Comparison of ENCODE assay signal across 20 cellular contexts in the genomic region with DNA sequence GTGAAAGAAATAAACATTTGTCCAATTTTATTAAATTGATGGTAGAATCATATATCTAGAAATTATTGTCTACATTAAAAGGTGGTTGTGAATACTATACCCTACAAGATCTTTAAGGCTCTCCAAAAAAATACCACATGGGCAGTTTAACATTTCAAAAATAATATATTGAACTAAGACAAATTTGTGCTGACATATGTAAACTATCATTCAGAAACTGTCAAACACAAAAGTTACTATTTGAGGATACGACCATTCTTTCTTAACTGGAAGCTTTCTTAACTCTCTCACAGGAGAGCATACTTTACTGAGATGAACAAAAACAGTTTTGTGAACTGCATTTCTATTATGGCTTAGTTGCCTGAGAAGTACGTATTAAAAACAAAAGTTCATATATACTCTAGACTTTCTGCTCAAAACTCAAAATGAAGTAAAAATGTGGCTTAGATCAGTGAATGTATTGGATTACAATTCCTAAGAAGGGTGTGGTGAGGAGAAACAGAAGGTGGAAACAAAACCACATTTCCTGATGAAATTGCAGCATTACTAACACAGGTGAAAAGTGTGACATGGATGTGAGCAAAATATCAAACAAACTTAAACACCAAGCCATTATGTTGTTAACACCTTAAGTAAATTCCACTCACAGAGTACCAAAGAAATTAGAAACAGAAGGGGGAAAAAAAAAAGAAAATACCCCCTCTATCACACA.
DNase-seq lines count a peak whose midpoint lies in the region; ATAC-seq and TF ChIP-seq lines count a peak whose summit lies in the region.
"Had no signal": no experiment of that assay in that cellular context is flagged by ENCODE, and none has a peak within 500 bp of the region (broad histone marks: within the 10 kb centered on the region; RNA-seq: fewer than 3 reads in every experiment).

No MANE protein-coding gene starts in this region.

- H3K79me2 ChIP-seq in mammary epithelial cell (ENCODE audit: insufficient read depth, low read length) = no peaks in the 10 kb centered on the region

- in situ Hi-C loops in mammary epithelial cell (cut with MboI; ENCODE audit: low sequenced_read_pairs in 2 of 2) = no loop called here

- CTCF ChIA-PET in mammary epithelial cell (lab: Charles Lee; ENCODE audit: low non-redundant PET) = no interaction called here

- DNase-seq in AG20443 (ENCODE audit: low spot score) (peak; percentile 9), HT1080 (ENCODE audit: low read depth) (peak; percentile 10), mammary epithelial cell (peak; percentile 73), iris pigment epithelial cell (ENCODE audit: low read depth) (peak; percentile 21), GM19240 (ENCODE audit: insufficient read length, low spot score) (no peak), H4 (ENCODE audit: low spot score) (no peak), NCI-H748 treated with DMSO at 0.1 percent for 48 hours (lab: John Stamatoyannopoulos, UW) (no peak)
- DNase-seq: ACHN; activated CD4-positive, alpha-beta T cell treated with anti-CD3 and anti-CD28 coated beads for 36 hours; MV-4-11; NCI-H1694; NCI-H2171; NCI-H524; spleen; stimulated activated CD4-positive, alpha-beta T cell treated with anti-CD3 and anti-CD28 coated beads, Interleukin-2, amount 100 ng/mL, for 48 hours; stimulated activated naive CD4-positive, alpha-beta T cell; T-helper 2 cell had no signal

- 84% methylated on average over 2 of the region's 2 CpGs for WGBS in mammary epithelial cell (ENCODE audit: low coverage, missing lambda C conversion rate)

- H2AFZ ChIP-seq in mammary epithelial cell (ENCODE audit: low read depth, low read length) = peak overlapping the region; percentile 49

- no peaks in the 10 kb centered on the region for H3K27me3 ChIP-seq in mammary epithelial cell (ENCODE audit: insufficient read depth, low read length)
- H3K27me3 ChIP-seq: BLaER1 treated with 17β-estradiol and CSF1 and Interleukin-3, amounts not matched to agents 10 nM and 100 nM; neutrophil; spleen had no signal

- peak overlapping the region; percentile 65 for H3K27ac ChIP-seq in mammary epithelial cell (ENCODE audit: insufficient read depth, low read depth, low read length)
- H3K27ac ChIP-seq: BLaER1 treated with 17β-estradiol and CSF1 and Interleukin-3, amounts not matched to agents 10 nM and 100 nM; neutrophil; spleen had no signal

- H3K9ac ChIP-seq in mammary epithelial cell (ENCODE audit: insufficient read depth, low read length) = peak overlapping the region; percentile 37
- H3K9ac ChIP-seq: BLaER1 treated with 17β-estradiol and CSF1 and Interleukin-3, amounts not matched to agents 10 nM and 100 nM had no signal

- dilution Hi-C loops in mammary epithelial cell (cut with HindIII; ENCODE audit: low sequenced_read_pairs) = no loop called here

- ATAC-seq in HG03039 (IDR thresholded peaks at IDR 0.05; ENCODE audit: unreplicated experiment) = no peak
- ATAC-seq: activated CD4-positive, alpha-beta T cell treated with anti-CD3 and anti-CD28 coated beads for 36 hours had no signal

- intact Hi-C loops in mammary epithelial cell (cut with micrococcal nuclease) = no loop called here

- H3K4me1 ChIP-seq in mammary epithelial cell (ENCODE audit: insufficient read depth, low read length) = peaks cover 34% of the 10 kb centered on the region
- H3K4me1 ChIP-seq: spleen had no signal

- no peaks in the 10 kb centered on the region for H4K20me1 ChIP-seq in mammary epithelial cell (ENCODE audit: insufficient read depth, low read length)
- H4K20me1 ChIP-seq: BLaER1 treated with 17β-estradiol and CSF1 and Interleukin-3, amounts not matched to agents 10 nM and 100 nM had no signal

- BruUV-seq in mammary epithelial cell (replicated peaks; lab: Mats Ljungman, UMichigan) = no TSS peak

- no peaks in the 10 kb centered on the region for H3K36me3 ChIP-seq in mammary epithelial cell (ENCODE audit: insufficient read depth, low read length)
- H3K36me3 ChIP-seq: BLaER1 treated with 17β-estradiol and CSF1 and Interleukin-3, amounts not matched to agents 10 nM and 100 nM; neutrophil; spleen had no signal

- H3K9me3 ChIP-seq in mammary epithelial cell (replicated peaks; ENCODE audit: insufficient read depth, low read length) = no peaks in the 10 kb centered on the region
- H3K9me3 ChIP-seq: BLaER1 treated with 17β-estradiol and CSF1 and Interleukin-3, amounts not matched to agents 10 nM and 100 nM; neutrophil; spleen had no signal

- H3K4me3 ChIP-seq in mammary epithelial cell (replicated peaks in 1 of 3; ENCODE audit: insufficient read depth in 1 of 3, low read depth in 2 of 3, low read length in 3 of 3) = no peak overlapping the region
- H3K4me3 ChIP-seq: BLaER1 treated with 17β-estradiol and CSF1 and Interleukin-3, amounts not matched to agents 10 nM and 100 nM; spleen had no signal

- H3K4me2 ChIP-seq in mammary epithelial cell (ENCODE audit: insufficient read depth, low read depth, low read length) = peak overlapping the region; percentile 67
- H3K4me2 ChIP-seq: BLaER1 treated with 17β-estradiol and CSF1 and Interleukin-3, amounts not matched to agents 10 nM and 100 nM had no signal

- TF ChIP-seq CTCF in mammary epithelial cell (conservative IDR thresholded peaks at IDR 0.05 in 1 of 2, IDR thresholded peaks at IDR 0.05 in 1 of 2; ENCODE audit: extremely low read depth in 1 of 2, insufficient read depth in 1 of 2, low read depth in 1 of 2, low read length in 2 of 2) = no peak

Comparison
In these comparisons a context has a peak if more than half of its experiments do, and no peak if none do; other contexts are left out.
1. DNase-seq: peak in AG20443 (single experiment), HT1080 (single experiment), mammary epithelial cell (single experiment) and iris pigment epithelial cell (single experiment); none in GM19240 (single experiment), H4 (single experiment) and NCI-H748 treated with DMSO at 0.1 percent for 48 hours (single experiment).